ENCODE assay signal across 1 cellular context in genomic region chr17:50099003-50099402, GRCh38.
TF ChIP-seq lines count a peak whose summit lies in the region.

No MANE protein-coding gene starts in this region.

TF ChIP-seq in HepG2, 621 proteins besides CTCF, POLR2A, EP300 and RAD21:
- TF ChIP-seq ZSCAN29 (CRISPR knock-in tag; conservative IDR thresholded peaks at IDR 0.05) (no peak), E2F1 (CRISPR knock-in tag; IDR thresholded peaks at IDR 0.05) (no peak), E2F5 (CRISPR knock-in tag; conservative IDR thresholded peaks at IDR 0.05) (no peak), ZNF383 (CRISPR knock-in tag; IDR thresholded peaks at IDR 0.05; ENCODE audit: borderline replicate concordance) (no peak), SALL1 (CRISPR knock-in tag; IDR thresholded peaks at IDR 0.05) (no peak), NR2F1 (CRISPR knock-in tag; IDR thresholded peaks at IDR 0.05) (no peak), ZSCAN5A (CRISPR knock-in tag; IDR thresholded peaks at IDR 0.05; ENCODE audit: borderline replicate concordance) (no peak), PAWR (CRISPR knock-in tag; IDR thresholded peaks at IDR 0.05; ENCODE audit: borderline replicate concordance) (no peak), ZNF121 (CRISPR knock-in tag; IDR thresholded peaks at IDR 0.05) (no peak), ZNF713 (CRISPR knock-in tag; IDR thresholded peaks at IDR 0.05) (no peak), ZNF562 (CRISPR knock-in tag; IDR thresholded peaks at IDR 0.05; ENCODE audit: borderline replicate concordance) (no peak), ISX (CRISPR knock-in tag; conservative IDR thresholded peaks at IDR 0.05) (no peak)
